ENCODE assay signal across 39 cellular contexts in genomic region chr2:210263841-210264240, GRCh38. TPM values are rescaled to one million over a fixed set of nuclear protein-coding genes. Genes with fewer than 3 reads are reported as not detected.
"Had no signal": no experiment of that assay in that cellular context is flagged by ENCODE, and none has a peak within 500 bp of the region (broad histone marks: within the 10 kb centered on the region; RNA-seq: fewer than 3 reads in every experiment).

No MANE protein-coding gene starts in this region.

- H3K27me3 Mint-ChIP-seq: activated CD4-positive, alpha-beta memory T cell treated with anti-CD3 and anti-CD28 coated beads, Interleukin-2, amount 10 ng/mL, durations not matched to agents 7 days and 5 days; activated naive CD4-positive, alpha-beta T cell treated with anti-CD3 and anti-CD28 coated beads, Interleukin-2, amount 10 ng/mL, durations not matched to agents 7 days and 5 days; activated naive CD8-positive, alpha-beta T cell treated with anti-CD3 and anti-CD28 coated beads, Interleukin-2, amount 10 ng/mL, durations not matched to agents 7 days and 5 days had no signal

- H3K27ac Mint-ChIP-seq: activated CD4-positive, alpha-beta memory T cell treated with anti-CD3 and anti-CD28 coated beads, Interleukin-2, amount 10 ng/mL, durations not matched to agents 7 days and 5 days; activated CD4-positive, alpha-beta T cell treated with anti-CD3 and anti-CD28 coated beads for 36 hours; activated CD4-positive, alpha-beta T cell treated with anti-CD3 and anti-CD28 coated beads, Interleukin-2, amount 10 ng/mL, durations not matched to agents 7 days and 5 days; activated naive CD4-positive, alpha-beta T cell treated with anti-CD3 and anti-CD28 coated beads, Interleukin-2, amount 10 ng/mL, durations not matched to agents 7 days and 5 days; activated naive CD4-positive, alpha-beta T cell treated with anti-CD3 and anti-CD28 coated beads, Interleukin-2, amount 50 U/mL, for 24 hours; activated naive CD8-positive, alpha-beta T cell; activated naive CD8-positive, alpha-beta T cell treated with anti-CD3 and anti-CD28 coated beads, Interleukin-2, amount 10 ng/mL, durations not matched to agents 7 days and 5 days; activated naive CD8-positive, alpha-beta T cell treated with anti-CD3 and anti-CD28 coated beads, Interleukin-2, amount 50 U/mL, for 24 hours; activated T-cell treated with anti-CD3 and anti-CD28 coated beads, Interleukin-2, amount 50 U/mL, for 72 hours; activated T-helper 1 cell treated with anti-CD3 and anti-CD28 coated beads, Interleukin-12 subunit alpha, Interleukin-12 subunit beta, Interleukin-2, Interleukin-4 antibody, amounts not matched to agents 30 ng/mL and 10 ng/mL and 1 ng/mL, durations not matched to agents 14 hours and 24 hours and 36 hours; activated T-helper 2 cell treated with anti-CD3 and anti-CD28 coated beads, Interferon-gamma antibody, Interleukin-2, Interleukin-4, amounts not matched to agents 10 μg/mL and 5 μg/mL and 100 μg/mL, durations not matched to agents 14 hours and 24 hours and 36 hours; T-helper 1 cell treated with Interleukin-12 subunit alpha and Interleukin-12 subunit beta and Interleukin-4 antibody, amounts not matched to agents 30 μg/mL and 1 μg/mL, for 36 hours; T-helper 2 cell treated with Interferon-gamma antibody and Interleukin-4, amounts not matched to agents 5 μg/mL and 100 μg/mL, for 36 hours; WTC11 had no signal

- DNase-seq: activated CD4-positive, alpha-beta memory T cell treated with anti-CD3 and anti-CD28 coated beads, Interleukin-2, amount 10 ng/mL, durations not matched to agents 7 days and 5 days; activated CD4-positive, alpha-beta T cell treated with anti-CD3 and anti-CD28 coated beads for 1 hour; activated CD4-positive, alpha-beta T cell treated with anti-CD3 and anti-CD28 coated beads for 36 hours; activated CD4-positive, alpha-beta T cell treated with anti-CD3 and anti-CD28 coated beads for 48 hours; activated CD4-positive, alpha-beta T cell treated with anti-CD3 and anti-CD28 coated beads, Interleukin-2, amount 10 ng/mL, durations not matched to agents 7 days and 5 days; activated CD4-positive, alpha-beta T cell treated with anti-CD3 and anti-CD28 coated beads, Interleukin-2, amount 50 U/mL, for 48 hours; activated CD4-positive, CD25-positive, alpha-beta regulatory T cell; activated CD8-positive, alpha-beta memory T cell treated with anti-CD3 and anti-CD28 coated beads, Interleukin-2, amount 50 U/mL, for 4 hours; activated effector memory CD4-positive, alpha-beta T cell treated with Interleukin-2 at 50 U/mL for 16 hours; activated gamma-delta T cell; activated naive CD4-positive, alpha-beta T cell treated with anti-CD3 and anti-CD28 coated beads, Interleukin-2, amount 10 ng/mL, durations not matched to agents 7 days and 5 days; activated naive CD4-positive, alpha-beta T cell treated with Interleukin-2 at 50 U/mL for 16 hours; activated naive CD8-positive, alpha-beta T cell treated with anti-CD3 and anti-CD28 coated beads, Interleukin-2, amount 10 ng/mL, durations not matched to agents 7 days and 5 days; activated naive CD8-positive, alpha-beta T cell treated with anti-CD3 and anti-CD28 coated beads, Interleukin-2, amount 50 U/mL, for 24 hours; activated T-cell treated with anti-CD3 and anti-CD28 coated beads for 4 hours; activated T-cell treated with anti-CD3 and anti-CD28 coated beads, Interleukin-2, amount 50 U/mL, for 1 hour; activated T-cell treated with anti-CD3 and anti-CD28 coated beads, Interleukin-2, amount 50 U/mL, for 4 hours; activated T-cell treated with anti-CD3 and anti-CD28 coated beads, Interleukin-2, amount 50 U/mL, for 72 hours; amygdala; anterior cingulate cortex; body of pancreas; brain microvascular endothelial cell; central memory CD4-positive, alpha-beta T cell; SW 1271; T-helper 1 cell; T-helper 2 cell; T-helper 9 cell; WERI-Rb-1 had no signal

- H3K4me1 Mint-ChIP-seq: activated CD4-positive, alpha-beta memory T cell treated with anti-CD3 and anti-CD28 coated beads, Interleukin-2, amount 10 ng/mL, durations not matched to agents 7 days and 5 days; activated CD4-positive, alpha-beta T cell treated with anti-CD3 and anti-CD28 coated beads for 36 hours; activated CD4-positive, alpha-beta T cell treated with anti-CD3 and anti-CD28 coated beads, Interleukin-2, amount 10 ng/mL, durations not matched to agents 7 days and 5 days; activated naive CD4-positive, alpha-beta T cell treated with anti-CD3 and anti-CD28 coated beads, Interleukin-2, amount 10 ng/mL, durations not matched to agents 7 days and 5 days; activated naive CD4-positive, alpha-beta T cell treated with anti-CD3 and anti-CD28 coated beads, Interleukin-2, amount 50 U/mL, for 24 hours; activated naive CD8-positive, alpha-beta T cell treated with anti-CD3 and anti-CD28 coated beads, Interleukin-2, amount 10 ng/mL, durations not matched to agents 7 days and 5 days; activated naive CD8-positive, alpha-beta T cell treated with anti-CD3 and anti-CD28 coated beads, Interleukin-2, amount 50 U/mL, for 24 hours; WTC11 had no signal

- H3K36me3 Mint-ChIP-seq: activated naive CD4-positive, alpha-beta T cell treated with anti-CD3 and anti-CD28 coated beads, Interleukin-2, amount 10 ng/mL, durations not matched to agents 7 days and 5 days; activated naive CD4-positive, alpha-beta T cell treated with anti-CD3 and anti-CD28 coated beads, Interleukin-2, amount 50 U/mL, for 24 hours; activated naive CD8-positive, alpha-beta T cell; activated naive CD8-positive, alpha-beta T cell treated with anti-CD3 and anti-CD28 coated beads, Interleukin-2, amount 10 ng/mL, durations not matched to agents 7 days and 5 days; WTC11 had no signal

- H3K9me3 Mint-ChIP-seq: activated CD4-positive, alpha-beta memory T cell treated with anti-CD3 and anti-CD28 coated beads, Interleukin-2, amount 10 ng/mL, durations not matched to agents 7 days and 5 days; activated CD4-positive, alpha-beta T cell treated with anti-CD3 and anti-CD28 coated beads, Interleukin-2, amount 10 ng/mL, durations not matched to agents 7 days and 5 days; activated naive CD4-positive, alpha-beta T cell treated with anti-CD3 and anti-CD28 coated beads, Interleukin-2, amount 10 ng/mL, durations not matched to agents 7 days and 5 days; activated naive CD4-positive, alpha-beta T cell treated with anti-CD3 and anti-CD28 coated beads, Interleukin-2, amount 50 U/mL, for 24 hours; activated naive CD8-positive, alpha-beta T cell treated with anti-CD3 and anti-CD28 coated beads, Interleukin-2, amount 10 ng/mL, durations not matched to agents 7 days and 5 days; activated naive CD8-positive, alpha-beta T cell treated with anti-CD3 and anti-CD28 coated beads, Interleukin-2, amount 50 U/mL, for 24 hours; activated T-cell treated with anti-CD3 and anti-CD28 coated beads, Interleukin-2, amount 50 U/mL, for 4 hours; activated T-cell treated with anti-CD3 and anti-CD28 coated beads, Interleukin-2, amount 50 U/mL, for 72 hours; activated T-helper 1 cell treated with anti-CD3 and anti-CD28 coated beads, Interleukin-12 subunit alpha, Interleukin-12 subunit beta, Interleukin-2, Interleukin-4 antibody, amounts not matched to agents 30 ng/mL and 10 ng/mL and 1 ng/mL, durations not matched to agents 14 hours and 24 hours and 36 hours; activated T-helper 2 cell treated with anti-CD3 and anti-CD28 coated beads, Interferon-gamma antibody, Interleukin-2, Interleukin-4, amounts not matched to agents 10 μg/mL and 5 μg/mL and 100 μg/mL, durations not matched to agents 14 hours and 24 hours and 36 hours; T-helper 1 cell treated with Interleukin-12 subunit alpha and Interleukin-12 subunit beta and Interleukin-4 antibody, amounts not matched to agents 30 μg/mL and 1 μg/mL, for 36 hours; T-helper 2 cell treated with Interferon-gamma antibody and Interleukin-4, amounts not matched to agents 5 μg/mL and 100 μg/mL, for 36 hours; WTC11 had no signal

- ATAC-seq: activated CD4-positive, alpha-beta T cell treated with anti-CD3 and anti-CD28 coated beads for 36 hours; activated CD4-positive, CD25-positive, alpha-beta regulatory T cell treated with anti-CD3 and anti-CD28 coated beads, Interleukin-2, amount 50 U/mL, for 24 hours; activated naive CD8-positive, alpha-beta T cell treated with anti-CD3 and anti-CD28 coated beads, Interleukin-2, amount 50 U/mL, for 24 hours; activated T-cell treated with anti-CD3 and anti-CD28 coated beads, Interleukin-2, amount 50 U/mL, for 4 hours; activated T-cell treated with anti-CD3 and anti-CD28 coated beads, Interleukin-2, amount 50 U/mL, for 72 hours; body of pancreas; WTC11 had no signal

- H3K4me3 Mint-ChIP-seq: activated CD4-positive, alpha-beta memory T cell treated with anti-CD3 and anti-CD28 coated beads, Interleukin-2, amount 10 ng/mL, durations not matched to agents 7 days and 5 days; activated CD4-positive, alpha-beta T cell treated with anti-CD3 and anti-CD28 coated beads for 36 hours; activated CD4-positive, alpha-beta T cell treated with anti-CD3 and anti-CD28 coated beads, Interleukin-2, amount 10 ng/mL, durations not matched to agents 7 days and 5 days; activated naive CD4-positive, alpha-beta T cell treated with anti-CD3 and anti-CD28 coated beads, Interleukin-2, amount 10 ng/mL, durations not matched to agents 7 days and 5 days; activated naive CD4-positive, alpha-beta T cell treated with anti-CD3 and anti-CD28 coated beads, Interleukin-2, amount 50 U/mL, for 24 hours; activated naive CD8-positive, alpha-beta T cell; activated naive CD8-positive, alpha-beta T cell treated with anti-CD3 and anti-CD28 coated beads, Interleukin-2, amount 10 ng/mL, durations not matched to agents 7 days and 5 days; activated naive CD8-positive, alpha-beta T cell treated with anti-CD3 and anti-CD28 coated beads, Interleukin-2, amount 50 U/mL, for 24 hours; activated T-cell treated with anti-CD3 and anti-CD28 coated beads, Interleukin-2, amount 50 U/mL, for 4 hours; activated T-cell treated with anti-CD3 and anti-CD28 coated beads, Interleukin-2, amount 50 U/mL, for 72 hours; activated T-helper 1 cell treated with anti-CD3 and anti-CD28 coated beads, Interleukin-12 subunit alpha, Interleukin-12 subunit beta, Interleukin-2, Interleukin-4 antibody, amounts not matched to agents 30 ng/mL and 10 ng/mL and 1 ng/mL, durations not matched to agents 14 hours and 24 hours and 36 hours; T-helper 1 cell treated with Interleukin-12 subunit alpha and Interleukin-12 subunit beta and Interleukin-4 antibody, amounts not matched to agents 30 μg/mL and 1 μg/mL, for 36 hours; T-helper 2 cell treated with Interferon-gamma antibody and Interleukin-4, amounts not matched to agents 5 μg/mL and 100 μg/mL, for 36 hours; WTC11 had no signal

RNA-seq across cellular contexts. Expression of gene ACADL, which starts 38.6 kb away (rescaled TPM):
- total RNA-seq: activated CD4-positive, alpha-beta memory T cell treated with anti-CD3 and anti-CD28 coated beads, Interleukin-2, amount 10 ng/mL, durations not matched to agents 7 days and 5 days; activated CD4-positive, alpha-beta T cell treated with anti-CD3 and anti-CD28 coated beads for 36 hours; activated CD4-positive, alpha-beta T cell treated with anti-CD3 and anti-CD28 coated beads, Interleukin-2, amount 10 ng/mL, durations not matched to agents 7 days and 5 days; activated CD8-positive, alpha-beta memory T cell treated with anti-CD3 and anti-CD28 coated beads for 36 hours; activated naive CD8-positive, alpha-beta T cell treated with anti-CD3 and anti-CD28 coated beads, Interleukin-2, amount 10 ng/mL, durations not matched to agents 7 days and 5 days; activated T-cell treated with anti-CD3 and anti-CD28 coated beads, Interleukin-2, amount 50 U/mL, for 4 hours; activated T-cell treated with anti-CD3 and anti-CD28 coated beads, Interleukin-2, amount 50 U/mL, for 72 hours; activated T-helper 1 cell treated with anti-CD3 and anti-CD28 coated beads, Interleukin-12 subunit alpha, Interleukin-12 subunit beta, Interleukin-2, Interleukin-4 antibody, amounts not matched to agents 30 ng/mL and 10 ng/mL and 1 ng/mL, durations not matched to agents 14 hours and 24 hours and 36 hours; activated T-helper 2 cell treated with anti-CD3 and anti-CD28 coated beads, Interferon-gamma antibody, Interleukin-2, Interleukin-4, amounts not matched to agents 10 μg/mL and 5 μg/mL and 100 μg/mL, durations not matched to agents 14 hours and 24 hours and 36 hours had no signal

RNA-seq across cellular contexts. Expression of gene MYL1, which starts 51.1 kb away (rescaled TPM):
- total RNA-seq: activated CD4-positive, alpha-beta memory T cell treated with anti-CD3 and anti-CD28 coated beads, Interleukin-2, amount 10 ng/mL, durations not matched to agents 7 days and 5 days; activated CD4-positive, alpha-beta T cell treated with anti-CD3 and anti-CD28 coated beads for 36 hours; activated CD4-positive, alpha-beta T cell treated with anti-CD3 and anti-CD28 coated beads, Interleukin-2, amount 10 ng/mL, durations not matched to agents 7 days and 5 days; activated CD8-positive, alpha-beta memory T cell treated with anti-CD3 and anti-CD28 coated beads for 36 hours; activated naive CD8-positive, alpha-beta T cell treated with anti-CD3 and anti-CD28 coated beads, Interleukin-2, amount 10 ng/mL, durations not matched to agents 7 days and 5 days; activated T-cell treated with anti-CD3 and anti-CD28 coated beads, Interleukin-2, amount 50 U/mL, for 4 hours; activated T-cell treated with anti-CD3 and anti-CD28 coated beads, Interleukin-2, amount 50 U/mL, for 72 hours; activated T-helper 1 cell treated with anti-CD3 and anti-CD28 coated beads, Interleukin-12 subunit alpha, Interleukin-12 subunit beta, Interleukin-2, Interleukin-4 antibody, amounts not matched to agents 30 ng/mL and 10 ng/mL and 1 ng/mL, durations not matched to agents 14 hours and 24 hours and 36 hours; activated T-helper 2 cell treated with anti-CD3 and anti-CD28 coated beads, Interferon-gamma antibody, Interleukin-2, Interleukin-4, amounts not matched to agents 10 μg/mL and 5 μg/mL and 100 μg/mL, durations not matched to agents 14 hours and 24 hours and 36 hours; ascending aorta; body of pancreas; breast epithelium; WTC11 had no signal
